In the genomic region with DNA sequence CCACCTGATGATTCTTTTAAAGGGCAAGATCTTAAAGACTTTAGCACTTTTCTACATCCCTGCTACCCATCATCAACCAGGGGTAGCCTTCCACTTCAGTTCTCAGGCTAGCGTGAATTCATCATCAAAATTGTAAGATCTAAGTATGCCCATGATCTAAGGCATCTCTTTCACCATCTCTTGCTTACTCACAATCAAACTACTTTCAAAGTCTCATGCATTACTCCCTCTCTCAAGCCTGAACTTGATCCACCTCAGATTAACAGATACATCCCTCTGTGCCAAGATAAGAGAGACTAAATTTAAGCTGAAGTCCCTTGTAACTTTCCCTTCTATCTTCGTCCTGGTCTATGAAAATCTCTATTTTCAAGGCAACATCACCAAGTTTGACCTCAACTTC, we compare ENCODE assay signal across 23 cellular contexts.
A peak's percentile ranks its signal among the peaks of the same experiment; 100 is the strongest.
DNase-seq lines count a peak whose midpoint lies in the region; ATAC-seq, FAIRE-seq and TF ChIP-seq lines count a peak whose summit lies in the region.
"Had no signal": no experiment of that assay in that cellular context is flagged by ENCODE, and none has a peak within 500 bp of the region (broad histone marks: within the 10 kb centered on the region; RNA-seq: fewer than 3 reads in every experiment).

No MANE protein-coding gene starts in this region.

- H3K4me2 ChIP-seq in HepG2 (ENCODE audit: low read depth, low read length), result no peak overlapping the region

- BruUV-seq in MCF 10A (replicated peaks; lab: Mats Ljungman, UMichigan) (no TSS peak), HepG2 (replicated peaks; lab: Mats Ljungman, UMichigan) (no TSS peak)

- H3K27me3 Mint-ChIP-seq in MCF 10A (ENCODE audit: insufficient read depth, unreplicated experiment), result no peaks in the 10 kb centered on the region
- no peaks in the 10 kb centered on the region for H3K27me3 Mint-ChIP-seq in T-helper 17 cell
- H3K27me3 Mint-ChIP-seq in stimulated activated memory B cell treated with anti-CD40 and anti-IgM and Interleukin-4, amounts not matched to agents 10 μg/mL and 1 μg/mL and 100 μg/mL, for 72 hours, result no peaks in the 10 kb centered on the region
- H3K27me3 Mint-ChIP-seq: activated CD4-positive, alpha-beta memory T cell treated with anti-CD3 and anti-CD28 coated beads for 36 hours; IgD-negative memory B cell; naive B cell had no signal

- DNase-seq in MCF 10A (ENCODE audit: unreplicated experiment), result no peak
- DNase-seq in breast epithelium (ENCODE audit: low spot score in 2 of 2), result no peak
- no peak for DNase-seq in T-helper 17 cell
- DNase-seq in HepG2 (ENCODE audit: low spot score), result no peak
- no peak for DNase-seq in activated gamma-delta T cell treated with Interleukin-2 at 50 U/mL for 16 hours
- DNase-seq: activated CD4-positive, alpha-beta memory T cell treated with anti-CD3 and anti-CD28 coated beads for 36 hours; amygdala; DMS53; islet precursor cell; left ventricle myocardium inferior; midbrain; naive B cell; right lobe of liver; Right ventricle myocardium superior; stimulated activated CD4-positive, alpha-beta T cell treated with anti-CD3 and anti-CD28 coated beads, Interleukin-4, amount 100 ng/mL, for 1 hour; tibial artery had no signal

- no peaks in the 10 kb centered on the region for H4K20me1 ChIP-seq in HepG2 (ENCODE audit: insufficient read depth, low read length)

- H3K4me3 ChIP-seq in breast epithelium, result no peak overlapping the region
- H3K4me3 ChIP-seq in HepG2 (replicated peaks in 1 of 3; ENCODE audit: insufficient read depth in 1 of 3, low read depth in 2 of 3, low read length in 3 of 3), result no peak overlapping the region
- H3K4me3 ChIP-seq: left ventricle myocardium inferior, right lobe of liver, tibial artery had no signal

- H3K4me1 ChIP-seq in breast epithelium (peaks cover 0 to 4% of the 10 kb centered on the region in 2 donors), HepG2 (ENCODE audit: insufficient read depth, low read length) (no peaks in the 10 kb centered on the region)
- H3K4me1 ChIP-seq: right lobe of liver had no signal

- H2AFZ ChIP-seq in HepG2 (ENCODE audit: low read length), result no peak overlapping the region

- H3K36me3 Mint-ChIP-seq in MCF 10A (ENCODE audit: insufficient read depth, unreplicated experiment) (peaks cover 54% of the 10 kb centered on the region), T-helper 17 cell (ENCODE audit: low read depth) (peaks cover 14% of the 10 kb centered on the region)
- peaks cover 58% of the 10 kb centered on the region for H3K36me3 Mint-ChIP-seq in stimulated activated memory B cell treated with anti-CD40 and anti-IgM and Interleukin-4, amounts not matched to agents 10 μg/mL and 1 μg/mL and 100 μg/mL, for 72 hours

- in situ Hi-C loops in HepG2 (cut with HindIII; ENCODE audit: extremely low pct_ligation_motif_present, low pct_unique_long_range_greater_than_20kb), result no loop called here

- TF ChIP-seq EP300 in HepG2 (IDR thresholded peaks at IDR 0.05; ENCODE audit: low read depth in 2 of 2, low read length in 2 of 2) (no peak), HepG2 (CRISPR knock-in tag; IDR thresholded peaks at IDR 0.05; ENCODE audit: borderline replicate concordance) (no peak)

- no peak for FAIRE-seq in HepG2 (lab: Jason Lieb, UNC)
- FAIRE-seq: colon had no signal

- H3K79me2 ChIP-seq in HepG2 (ENCODE audit: insufficient read depth, low read length), result no peaks in the 10 kb centered on the region

- no peak for ATAC-seq in T-helper 17 cell
- ATAC-seq in esophagus mucosa, result peak; percentile 38
- ATAC-seq in stimulated activated memory B cell treated with anti-CD40 and anti-IgM and Interleukin-4, amounts not matched to agents 10 μg/mL and 1 μg/mL and 100 μg/mL, for 72 hours, result no peak
- ATAC-seq in HepG2, result no peak
- ATAC-seq: activated CD4-positive, CD25-positive, alpha-beta regulatory T cell treated with anti-CD3 and anti-CD28 coated beads, Interleukin-2, amount 50 U/mL, for 24 hours; right lobe of liver; SK-N-SH treated with all-trans-retinoic acid at 6 μM for 48 hours had no signal

- TF ChIP-seq CTCF in MCF 10A (IDR thresholded peaks at IDR 0.05; ENCODE audit: unreplicated experiment), result no peak
- TF ChIP-seq CTCF in breast epithelium (IDR thresholded peaks at IDR 0.05), result no peak
- no peak for TF ChIP-seq CTCF in HepG2 (CRISPR knock-in tag; IDR thresholded peaks at IDR 0.05)

- CTCF ChIA-PET in MCF 10A (lab: Yijun Ruan, JAX) (interaction anchor here (1.1 to 1.3 kb wide), 2 partner anchors 33 to 394 kb away, joined by 3 to 4 read pairs; no protein-coding TSS in a partner anchor), HepG2 (lab: Yijun Ruan, JAX; ENCODE audit: low intra/inter-chr PET ratio, low total read pairs) (no interaction called here)

- H3K27me3 ChIP-seq in breast epithelium (no peaks in the 10 kb centered on the region), HepG2 (ENCODE audit: control insufficient read depth in 1 of 2, insufficient read depth in 2 of 2, low read length in 2 of 2) (no peaks in the 10 kb centered on the region)
- H3K27me3 ChIP-seq: right lobe of liver, tibial artery had no signal

- H3K27ac Mint-ChIP-seq in MCF 10A (ENCODE audit: low read depth, unreplicated experiment), result peak overlapping the region; percentile 13
- peak overlapping the region; percentile 76 for H3K27ac Mint-ChIP-seq in T-helper 17 cell
- H3K27ac Mint-ChIP-seq in stimulated activated memory B cell treated with anti-CD40 and anti-IgM and Interleukin-4, amounts not matched to agents 10 μg/mL and 1 μg/mL and 100 μg/mL, for 72 hours, result peak overlapping the region; percentile 3
- H3K27ac Mint-ChIP-seq: activated CD4-positive, alpha-beta memory T cell treated with anti-CD3 and anti-CD28 coated beads for 36 hours; naive B cell; T-helper 1 cell treated with Interleukin-12 subunit alpha and Interleukin-12 subunit beta and Interleukin-4 antibody, amounts not matched to agents 30 μg/mL and 1 μg/mL, for 36 hours had no signal

- H3K4me1 Mint-ChIP-seq in MCF 10A (ENCODE audit: insufficient read depth, unreplicated experiment) (peaks cover 12% of the 10 kb centered on the region), T-helper 17 cell (peaks cover 13% of the 10 kb centered on the region)
- peaks cover 7% of the 10 kb centered on the region for H3K4me1 Mint-ChIP-seq in stimulated activated memory B cell treated with anti-CD40 and anti-IgM and Interleukin-4, amounts not matched to agents 10 μg/mL and 1 μg/mL and 100 μg/mL, for 72 hours

- H3K36me3 ChIP-seq in breast epithelium (no peaks in the 10 kb centered on the region), HepG2 (replicated peaks in 1 of 2; ENCODE audit: control insufficient read depth in 1 of 2, insufficient read depth in 2 of 2, low read length in 2 of 2) (peaks cover 0 to 26% of the 10 kb centered on the region in 2 experiments; a peak in 3 of 5 replicates)

- TF ChIP-seq POLR2A in breast epithelium (IDR thresholded peaks at IDR 0.05) (no peak), HepG2 (IDR thresholded peaks at IDR 0.05; ENCODE audit: insufficient read depth in 1 of 2, low read depth in 2 of 2, low read length in 2 of 2) (no peak)

- POLR2A ChIA-PET in MCF 10A (lab: Yijun Ruan, JAX) (no interaction called here), HepG2 (lab: Yijun Ruan, JAX) (no interaction called here)

- no peak overlapping the region for H3K4me3 Mint-ChIP-seq in MCF 10A (ENCODE audit: unreplicated experiment)
- H3K4me3 Mint-ChIP-seq in T-helper 17 cell, result no peak overlapping the region
- H3K4me3 Mint-ChIP-seq in stimulated activated memory B cell treated with anti-CD40 and anti-IgM and Interleukin-4, amounts not matched to agents 10 μg/mL and 1 μg/mL and 100 μg/mL, for 72 hours, result no peak overlapping the region
- H3K4me3 Mint-ChIP-seq: activated CD4-positive, alpha-beta memory T cell treated with anti-CD3 and anti-CD28 coated beads for 36 hours; IgD-negative memory B cell; naive B cell; T-helper 1 cell treated with Interleukin-12 subunit alpha and Interleukin-12 subunit beta and Interleukin-4 antibody, amounts not matched to agents 30 μg/mL and 1 μg/mL, for 36 hours had no signal

- no peak overlapping the region for H3K27ac ChIP-seq in breast epithelium
- no peak overlapping the region for H3K27ac ChIP-seq in HepG2 (ENCODE audit: extremely low read length, insufficient read depth, low read length)
- H3K27ac ChIP-seq: left ventricle myocardium inferior, right lobe of liver, tibial artery had no signal

- H3K9me3 ChIP-seq in breast epithelium, result no peaks in the 10 kb centered on the region
- no peaks in the 10 kb centered on the region for H3K9me3 ChIP-seq in T-helper 17 cell (ENCODE audit: control insufficient read depth, low read length, poor library complexity, severe bottlenecking)
- H3K9me3 ChIP-seq in HepG2 (ENCODE audit: low read length), result no peaks in the 10 kb centered on the region
- H3K9me3 ChIP-seq: left ventricle myocardium inferior, right lobe of liver, tibial artery had no signal

- intact Hi-C loops in MCF 10A (cut with micrococcal nuclease), result no loop called here
- intact Hi-C loops in breast epithelium (cut with DNase I; ENCODE audit: low total_unique reads), result no loop called here
- intact Hi-C loops in HepG2 (cut with micrococcal nuclease; ENCODE audit: unreplicated experiment), result no loop called here

- WGBS in HepG2 (ENCODE audit: low lambda C conversion rate), result 98% methylated on average over 2 of the region's 2 CpGs

- H3K9ac ChIP-seq in HepG2 (ENCODE audit: insufficient read depth, low read depth, low read length), result no peak overlapping the region

- H3K9me3 Mint-ChIP-seq in MCF 10A (ENCODE audit: unreplicated experiment), result no peaks in the 10 kb centered on the region
- no peaks in the 10 kb centered on the region for H3K9me3 Mint-ChIP-seq in stimulated activated memory B cell treated with anti-CD40 and anti-IgM and Interleukin-4, amounts not matched to agents 10 μg/mL and 1 μg/mL and 100 μg/mL, for 72 hours
- H3K9me3 Mint-ChIP-seq: activated CD4-positive, alpha-beta memory T cell treated with anti-CD3 and anti-CD28 coated beads for 36 hours; IgD-negative memory B cell; naive B cell; T-helper 1 cell treated with Interleukin-12 subunit alpha and Interleukin-12 subunit beta and Interleukin-4 antibody, amounts not matched to agents 30 μg/mL and 1 μg/mL, for 36 hours had no signal

- TF ChIP-seq RAD21 in HepG2 (CRISPR knock-in tag; IDR thresholded peaks at IDR 0.05), result no peak

TF ChIP-seq in HepG2, 621 proteins besides CTCF, POLR2A, EP300 and RAD21 (continues in another document):
- TF ChIP-seq ISL2 (CRISPR knock-in tag; IDR thresholded peaks at IDR 0.05) (no peak), IRF2 (CRISPR knock-in tag; IDR thresholded peaks at IDR 0.05) (no peak), SNAPC2 (CRISPR knock-in tag; IDR thresholded peaks at IDR 0.05) (no peak), RARG (CRISPR knock-in tag; IDR thresholded peaks at IDR 0.05; ENCODE audit: low read depth) (no peak), U2AF1 (optimal IDR thresholded peaks at IDR 0.05; ENCODE audit: low read depth, low read length) (no peak), HNF4G (IDR thresholded peaks at IDR 0.05; ENCODE audit: borderline replicate concordance, low read depth, low read length) (no peak), HNF4G (CRISPR knock-in tag; IDR thresholded peaks at IDR 0.05; ENCODE audit: borderline replicate concordance, low read depth) (no peak)

Comparison
In these comparisons a context has a peak if more than half of its experiments do, and no peak if none do; other contexts are left out.
1. H3K27ac Mint-ChIP-seq: peak in every context shown above with its lines; median percentile 76 in T-helper 17 cell; 13 in MCF 10A; 3 in stimulated activated memory B cell treated with anti-CD40 and anti-IgM and Interleukin-4, amounts not matched to agents 10 μg/mL and 1 μg/mL and 100 μg/mL, for 72 hours.